1 cellular context compared by ENCODE assay signal in the genomic region with DNA sequence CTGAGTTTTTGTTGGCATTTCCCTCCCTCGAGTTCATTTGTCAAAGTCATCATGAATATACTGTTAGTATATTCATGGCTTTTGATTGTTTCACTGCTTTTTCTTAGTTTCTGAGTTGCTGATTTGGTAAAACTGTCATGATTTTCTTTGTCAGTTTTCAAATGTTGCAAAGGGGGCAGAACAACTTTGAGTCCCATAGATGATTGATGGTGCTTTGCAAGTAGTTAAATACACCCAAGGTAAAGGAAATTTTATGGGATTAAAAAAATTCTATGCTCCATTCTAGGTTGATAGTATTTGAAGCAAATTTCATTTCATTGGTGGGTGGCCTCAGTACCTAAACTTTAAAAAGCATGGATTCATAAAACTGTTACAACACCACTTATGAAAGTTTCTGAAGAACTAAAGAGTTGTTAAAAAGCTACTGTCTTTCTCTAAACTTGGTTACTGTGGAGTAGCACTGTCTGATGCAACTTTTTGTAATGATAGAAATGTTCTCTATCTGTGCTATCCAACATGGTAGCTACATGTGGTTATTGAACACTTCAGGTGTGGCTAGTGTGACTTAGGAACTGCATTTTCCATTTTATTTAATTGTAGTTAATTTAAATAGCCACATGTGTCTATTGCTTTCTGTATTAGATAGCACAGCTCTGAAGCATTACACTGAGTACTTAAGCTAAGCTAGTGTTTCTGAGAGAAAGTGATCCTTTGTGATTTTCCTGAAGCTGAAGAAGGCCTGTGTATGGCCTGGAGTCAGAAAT.
TF ChIP-seq lines count a peak whose summit lies in the region.

No MANE protein-coding gene starts in this region.

TF ChIP-seq in H1, 55 proteins besides CTCF, POLR2A, EP300 and RAD21:
- TF ChIP-seq KDM5A (IDR thresholded peaks at IDR 0.05; ENCODE audit: low read length) (no peak), ASH2L (IDR thresholded peaks at IDR 0.05; ENCODE audit: low read length) (no peak), RBBP5 (IDR thresholded peaks at IDR 0.05; ENCODE audit: borderline replicate concordance, low read depth, low read length) (no peak), RNF2 (IDR thresholded peaks at IDR 0.05; ENCODE audit: borderline replicate concordance, low read depth, low read length, missing control alignments, poor library complexity, severe bottlenecking) (no peak), JUN (IDR thresholded peaks at IDR 0.05; ENCODE audit: low read depth, low read length) (no peak), CREB1 (IDR thresholded peaks at IDR 0.05) (no peak), GABPA (IDR thresholded peaks at IDR 0.05; ENCODE audit: borderline replicate concordance, insufficient read depth, low read length) (no peak), HDAC2 (IDR thresholded peaks at IDR 0.05; ENCODE audit: borderline replicate concordance in 1 of 2, low read depth in 2 of 2, low read length in 2 of 2) (no peak), RFX5 (IDR thresholded peaks at IDR 0.05; ENCODE audit: borderline replicate concordance, low read depth, low read length) (no peak), KDM1A (IDR thresholded peaks at IDR 0.05; ENCODE audit: borderline replicate concordance, low read length) (no peak), EZH2 (IDR thresholded peaks at IDR 0.05; ENCODE audit: low read depth, low read length, severe bottlenecking) (no peak), YY1 (IDR thresholded peaks at IDR 0.05; ENCODE audit: low read depth, low read length) (no peak), TCF12 (IDR thresholded peaks at IDR 0.05; ENCODE audit: low read depth, low read length) (no peak), CBX8 (IDR thresholded peaks at IDR 0.05; ENCODE audit: borderline replicate concordance, low read depth, low read length) (no peak), MAFK (IDR thresholded peaks at IDR 0.05; ENCODE audit: low read depth, low read length) (no peak), NRF1 (IDR thresholded peaks at IDR 0.05; ENCODE audit: low read depth, low read length) (no peak), SP4 (IDR thresholded peaks at IDR 0.05; ENCODE audit: low read length) (no peak)
- TF ChIP-seq, protein P1, sequence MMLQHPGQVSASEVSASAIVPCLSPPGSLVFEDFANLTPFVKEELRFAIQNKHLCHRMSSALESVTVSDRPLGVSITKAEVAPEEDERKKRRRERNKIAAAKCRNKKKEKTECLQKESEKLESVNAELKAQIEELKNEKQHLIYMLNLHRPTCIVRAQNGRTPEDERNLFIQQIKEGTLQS (IDR thresholded peaks at IDR 0.05; ENCODE audit: insufficient read depth, low read depth, low read length), result no peak
- TF ChIP-seq, protein P2, sequence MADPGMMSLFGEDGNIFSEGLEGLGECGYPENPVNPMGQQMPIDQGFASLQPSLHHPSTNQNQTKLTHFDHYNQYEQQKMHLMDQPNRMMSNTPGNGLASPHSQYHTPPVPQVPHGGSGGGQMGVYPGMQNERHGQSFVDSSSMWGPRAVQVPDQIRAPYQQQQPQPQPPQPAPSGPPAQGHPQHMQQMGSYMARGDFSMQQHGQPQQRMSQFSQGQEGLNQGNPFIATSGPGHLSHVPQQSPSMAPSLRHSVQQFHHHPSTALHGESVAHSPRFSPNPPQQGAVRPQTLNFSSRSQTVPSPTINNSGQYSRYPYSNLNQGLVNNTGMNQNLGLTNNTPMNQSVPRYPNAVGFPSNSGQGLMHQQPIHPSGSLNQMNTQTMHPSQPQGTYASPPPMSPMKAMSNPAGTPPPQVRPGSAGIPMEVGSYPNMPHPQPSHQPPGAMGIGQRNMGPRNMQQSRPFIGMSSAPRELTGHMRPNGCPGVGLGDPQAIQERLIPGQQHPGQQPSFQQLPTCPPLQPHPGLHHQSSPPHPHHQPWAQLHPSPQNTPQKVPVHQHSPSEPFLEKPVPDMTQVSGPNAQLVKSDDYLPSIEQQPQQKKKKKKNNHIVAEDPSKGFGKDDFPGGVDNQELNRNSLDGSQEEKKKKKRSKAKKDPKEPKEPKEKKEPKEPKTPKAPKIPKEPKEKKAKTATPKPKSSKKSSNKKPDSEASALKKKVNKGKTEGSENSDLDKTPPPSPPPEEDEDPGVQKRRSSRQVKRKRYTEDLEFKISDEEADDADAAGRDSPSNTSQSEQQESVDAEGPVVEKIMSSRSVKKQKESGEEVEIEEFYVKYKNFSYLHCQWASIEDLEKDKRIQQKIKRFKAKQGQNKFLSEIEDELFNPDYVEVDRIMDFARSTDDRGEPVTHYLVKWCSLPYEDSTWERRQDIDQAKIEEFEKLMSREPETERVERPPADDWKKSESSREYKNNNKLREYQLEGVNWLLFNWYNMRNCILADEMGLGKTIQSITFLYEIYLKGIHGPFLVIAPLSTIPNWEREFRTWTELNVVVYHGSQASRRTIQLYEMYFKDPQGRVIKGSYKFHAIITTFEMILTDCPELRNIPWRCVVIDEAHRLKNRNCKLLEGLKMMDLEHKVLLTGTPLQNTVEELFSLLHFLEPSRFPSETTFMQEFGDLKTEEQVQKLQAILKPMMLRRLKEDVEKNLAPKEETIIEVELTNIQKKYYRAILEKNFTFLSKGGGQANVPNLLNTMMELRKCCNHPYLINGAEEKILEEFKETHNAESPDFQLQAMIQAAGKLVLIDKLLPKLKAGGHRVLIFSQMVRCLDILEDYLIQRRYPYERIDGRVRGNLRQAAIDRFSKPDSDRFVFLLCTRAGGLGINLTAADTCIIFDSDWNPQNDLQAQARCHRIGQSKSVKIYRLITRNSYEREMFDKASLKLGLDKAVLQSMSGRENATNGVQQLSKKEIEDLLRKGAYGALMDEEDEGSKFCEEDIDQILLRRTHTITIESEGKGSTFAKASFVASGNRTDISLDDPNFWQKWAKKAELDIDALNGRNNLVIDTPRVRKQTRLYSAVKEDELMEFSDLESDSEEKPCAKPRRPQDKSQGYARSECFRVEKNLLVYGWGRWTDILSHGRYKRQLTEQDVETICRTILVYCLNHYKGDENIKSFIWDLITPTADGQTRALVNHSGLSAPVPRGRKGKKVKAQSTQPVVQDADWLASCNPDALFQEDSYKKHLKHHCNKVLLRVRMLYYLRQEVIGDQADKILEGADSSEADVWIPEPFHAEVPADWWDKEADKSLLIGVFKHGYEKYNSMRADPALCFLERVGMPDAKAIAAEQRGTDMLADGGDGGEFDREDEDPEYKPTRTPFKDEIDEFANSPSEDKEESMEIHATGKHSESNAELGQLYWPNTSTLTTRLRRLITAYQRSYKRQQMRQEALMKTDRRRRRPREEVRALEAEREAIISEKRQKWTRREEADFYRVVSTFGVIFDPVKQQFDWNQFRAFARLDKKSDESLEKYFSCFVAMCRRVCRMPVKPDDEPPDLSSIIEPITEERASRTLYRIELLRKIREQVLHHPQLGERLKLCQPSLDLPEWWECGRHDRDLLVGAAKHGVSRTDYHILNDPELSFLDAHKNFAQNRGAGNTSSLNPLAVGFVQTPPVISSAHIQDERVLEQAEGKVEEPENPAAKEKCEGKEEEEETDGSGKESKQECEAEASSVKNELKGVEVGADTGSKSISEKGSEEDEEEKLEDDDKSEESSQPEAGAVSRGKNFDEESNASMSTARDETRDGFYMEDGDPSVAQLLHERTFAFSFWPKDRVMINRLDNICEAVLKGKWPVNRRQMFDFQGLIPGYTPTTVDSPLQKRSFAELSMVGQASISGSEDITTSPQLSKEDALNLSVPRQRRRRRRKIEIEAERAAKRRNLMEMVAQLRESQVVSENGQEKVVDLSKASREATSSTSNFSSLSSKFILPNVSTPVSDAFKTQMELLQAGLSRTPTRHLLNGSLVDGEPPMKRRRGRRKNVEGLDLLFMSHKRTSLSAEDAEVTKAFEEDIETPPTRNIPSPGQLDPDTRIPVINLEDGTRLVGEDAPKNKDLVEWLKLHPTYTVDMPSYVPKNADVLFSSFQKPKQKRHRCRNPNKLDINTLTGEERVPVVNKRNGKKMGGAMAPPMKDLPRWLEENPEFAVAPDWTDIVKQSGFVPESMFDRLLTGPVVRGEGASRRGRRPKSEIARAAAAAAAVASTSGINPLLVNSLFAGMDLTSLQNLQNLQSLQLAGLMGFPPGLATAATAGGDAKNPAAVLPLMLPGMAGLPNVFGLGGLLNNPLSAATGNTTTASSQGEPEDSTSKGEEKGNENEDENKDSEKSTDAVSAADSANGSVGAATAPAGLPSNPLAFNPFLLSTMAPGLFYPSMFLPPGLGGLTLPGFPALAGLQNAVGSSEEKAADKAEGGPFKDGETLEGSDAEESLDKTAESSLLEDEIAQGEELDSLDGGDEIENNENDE (IDR thresholded peaks at IDR 0.05; ENCODE audit: insufficient replicate concordance, low read length), result no peak
